ENCODE assay signal across 1 cellular context in genomic region chr6:26156105-26156849, GRCh38.
A peak's percentile ranks its signal among the peaks of the same experiment; 100 is the strongest.
TF ChIP-seq lines count a peak whose summit lies in the region.

No MANE protein-coding gene starts in this region.

TF ChIP-seq in HEK293, 187 proteins besides CTCF, POLR2A, EP300 and RAD21 (continued from another document):
- TF ChIP-seq INSM2 (tag by site-specific recombination; IDR thresholded peaks at IDR 0.05) (0 out of 2 replicates have a peak, but pooled peaks have one; percentile 17), ZNF585B (tag by site-specific recombination; IDR thresholded peaks at IDR 0.05) (no peak), SP3 (tag by site-specific recombination; IDR thresholded peaks at IDR 0.05) (peak; percentile 60), ZNF785 (tag by site-specific recombination; IDR thresholded peaks at IDR 0.05) (0 out of 2 replicates have a peak, but pooled peaks have one; percentile 7), ZNF121 (tag by site-specific recombination; IDR thresholded peaks at IDR 0.05) (peak; percentile 41; the same call in 1 of the 2 replicates), ZBTB26 (tag by site-specific recombination; optimal IDR thresholded peaks at IDR 0.05) (peak; percentile 87), ZNF211 (tag by site-specific recombination; IDR thresholded peaks at IDR 0.05; ENCODE audit: low read depth) (no peak), KLF10 (tag by site-specific recombination; IDR thresholded peaks at IDR 0.05) (peak; percentile 29; the same call in 1 of the 2 replicates), ZNF280C (tag by site-specific recombination; IDR thresholded peaks at IDR 0.05) (no peak), ZIC2 (tag by site-specific recombination; IDR thresholded peaks at IDR 0.05) (peak; percentile 70), ZNF404 (tag by site-specific recombination; IDR thresholded peaks at IDR 0.05) (no peak), SP7 (tag by site-specific recombination; IDR thresholded peaks at IDR 0.05) (peak; percentile 72), ZNF768 (tag by site-specific recombination; IDR thresholded peaks at IDR 0.05) (0 out of 2 replicates have a peak, but pooled peaks have one; percentile 29), ZNF433 (tag by site-specific recombination; IDR thresholded peaks at IDR 0.05; ENCODE audit: low read depth) (no peak), ZEB2 (tag by site-specific recombination; IDR thresholded peaks at IDR 0.05) (peak; percentile 77), ZNF623 (tag by site-specific recombination; IDR thresholded peaks at IDR 0.05) (peak; percentile 17), ZNF223 (tag by site-specific recombination; IDR thresholded peaks at IDR 0.05) (0 out of 2 replicates have a peak, but pooled peaks have one; percentile 6), ZNF37A (tag by site-specific recombination; IDR thresholded peaks at IDR 0.05) (no peak), ZNF324 (tag by site-specific recombination; IDR thresholded peaks at IDR 0.05) (peak; percentile 50; the same call in 1 of the 2 replicates), ZNF501 (tag by site-specific recombination; IDR thresholded peaks at IDR 0.05) (peak; percentile 86; the same call in 1 of the 2 replicates), ZBTB17 (tag by site-specific recombination; IDR thresholded peaks at IDR 0.05) (peak; percentile 24; the same call in 1 of the 2 replicates), GLIS2 (tag by site-specific recombination; IDR thresholded peaks at IDR 0.05) (peak; percentile 39; the same call in 1 of the 2 replicates), PBX3 (CRISPR knock-in tag; IDR thresholded peaks at IDR 0.05) (peak; percentile 76; the same call in 1 of the 2 replicates), HOXD13 (CRISPR knock-in tag; IDR thresholded peaks at IDR 0.05; ENCODE audit: borderline replicate concordance) (no peak), ZNF202 (tag by site-specific recombination; IDR thresholded peaks at IDR 0.05; ENCODE audit: borderline replicate concordance) (no peak), ZNF350 (tag by site-specific recombination; IDR thresholded peaks at IDR 0.05) (no peak), ZXDB (tag by site-specific recombination; IDR thresholded peaks at IDR 0.05) (peak; percentile 75), ZNF274 (IDR thresholded peaks at IDR 0.05; ENCODE audit: low read length) (no peak), ZNF274 (tag by site-specific recombination; IDR thresholded peaks at IDR 0.05; ENCODE audit: borderline replicate concordance) (no peak), PRDM2 (tag by site-specific recombination; IDR thresholded peaks at IDR 0.05; ENCODE audit: borderline replicate concordance) (no peak), MEIS1 (CRISPR knock-in tag; IDR thresholded peaks at IDR 0.05; ENCODE audit: borderline replicate concordance) (no peak), GLI4 (tag by site-specific recombination; IDR thresholded peaks at IDR 0.05) (0 out of 2 replicates have a peak, but pooled peaks have one; percentile 39), PRDM6 (tag by site-specific recombination; IDR thresholded peaks at IDR 0.05) (peak; percentile 36; the same call in 1 of the 2 replicates), KLF8 (tag by site-specific recombination; IDR thresholded peaks at IDR 0.05) (peak; percentile 69), REST (tag by site-specific recombination; IDR thresholded peaks at IDR 0.05) (peak; percentile 88), ZNF629 (tag by site-specific recombination; IDR thresholded peaks at IDR 0.05) (peak; percentile 67), ZNF843 (tag by site-specific recombination; IDR thresholded peaks at IDR 0.05) (peak; percentile 34; the same call in 1 of the 2 replicates)
